Comparison of ENCODE assay signal across 8 cellular contexts in genomic region chr3:5198986-5199731, GRCh38. TPM values are rescaled to one million over a fixed set of nuclear protein-coding genes. Genes with fewer than 3 reads are reported as not detected.
A peak's percentile ranks its signal among the peaks of the same experiment; 100 is the strongest.
DNase-seq lines count a peak whose midpoint lies in the region; ATAC-seq and TF ChIP-seq lines count a peak whose summit lies in the region.

No MANE protein-coding gene starts in this region.

- H3K4me2 ChIP-seq in PC-9 = peak overlapping the region; percentile 89; the same call in 1 of the 2 replicates

- H3K9me2 ChIP-seq in PC-9 (ENCODE audit: insufficient read depth) = no peaks in the 10 kb centered on the region

- peak; percentile 28 for ATAC-seq in GM18873 (IDR thresholded peaks at IDR 0.05; ENCODE audit: low FRiP score, unreplicated experiment)
- ATAC-seq in HG02870 (IDR thresholded peaks at IDR 0.05; ENCODE audit: unreplicated experiment) = peak; percentile 41
- ATAC-seq in naive B cell (ENCODE audit: low read depth in 2 of 2) = peak; percentile 76 to 81
- ATAC-seq in HG02970 (IDR thresholded peaks at IDR 0.05; ENCODE audit: low FRiP score, unreplicated experiment) = no peak

- peaks cover 48% of the 10 kb centered on the region for H3K79me2 ChIP-seq in PC-9 (ENCODE audit: low read depth)

- CTCF ChIA-PET in PC-9 (lab: Charles Lee) = no interaction called here

- no peaks in the 10 kb centered on the region for H3K27me3 Mint-ChIP-seq in naive B cell

- H3K4me1 Mint-ChIP-seq in naive B cell = peaks cover 51 to 75% (median 59%) of the 10 kb centered on the region in 3 donors

- peaks cover 7% of the 10 kb centered on the region; the same call in 1 of the 2 replicates for H3K36me3 ChIP-seq in PC-9 (ENCODE audit: low read depth)

- peaks cover 42 to 48% of the 10 kb centered on the region in 2 donors for H3K36me3 Mint-ChIP-seq in naive B cell

- POLR2A ChIA-PET in PC-9 (lab: Charles Lee; ENCODE audit: unreplicated experiment) = no interaction called here

- H3K4me1 ChIP-seq in PC-9 (replicated peaks; ENCODE audit: insufficient read depth) = peaks cover 48% of the 10 kb centered on the region

- H3K4me3 Mint-ChIP-seq in naive B cell = peak overlapping the region; percentile 33 to 81 (median 56)

- TF ChIP-seq CTCF in PC-9 (conservative IDR thresholded peaks at IDR 0.05) = no peak

- DNase-seq in PC-9 = no peak
- peak; percentile 68 for DNase-seq in naive B cell
- DNase-seq in cardiac septum (ENCODE audit: low spot score) = no peak
- no peak for DNase-seq in UCSD-AML1 (lab: John Stamatoyannopoulos, UW; ENCODE audit: unreplicated experiment)
- DNase-seq in AG08395 (ENCODE audit: low spot score) = no peak

- H3K27ac ChIP-seq in PC-9 = peak overlapping the region; percentile 100

- H2AFZ ChIP-seq in PC-9 = no peak overlapping the region

- peak overlapping the region; percentile 96 to 100 (median 98) for H3K27ac Mint-ChIP-seq in naive B cell

- intact Hi-C loops in PC-9 (cut with micrococcal nuclease; ENCODE audit: unreplicated experiment) (loop anchor here (5.0 kb wide), 3 partner anchors 182 to 487 kb away; no protein-coding TSS in a partner anchor), cardiac septum (cut with DNase I) (loop anchor here (10.0 kb wide), 1 partner anchor 544 kb away; no protein-coding TSS in a partner anchor)

- no peak overlapping the region for H3K4me3 ChIP-seq in PC-9

- no peaks in the 10 kb centered on the region for H3K9me3 ChIP-seq in PC-9 (ENCODE audit: insufficient read depth, low read depth)

- H3K9me3 Mint-ChIP-seq in naive B cell = peaks cover 0 to 4% (median 0%) of the 10 kb centered on the region in 7 donors

- H4K20me1 ChIP-seq in PC-9 (ENCODE audit: insufficient read depth) = no peaks in the 10 kb centered on the region

- no peaks in the 10 kb centered on the region for H3K27me3 ChIP-seq in PC-9 (ENCODE audit: insufficient read depth, low read depth)

- no TSS peak for BruUV-seq in PC-9 (replicated peaks; lab: Mats Ljungman, UMichigan)

- H3F3A ChIP-seq in PC-9 (ENCODE audit: insufficient read depth, low read depth) = peaks cover 47% of the 10 kb centered on the region

RNA-seq across cellular contexts. Expression of gene EDEM1, which starts 11.7 kb away (rescaled TPM):
- total RNA-seq in PC-9 (2021) = 53.5 and 55.9 TPM in 2 replicates
- polyA plus RNA-seq in naive B cell (ENCODE audit: low read depth in 6 of 6) = 10 to 100 TPM; 43.5 to 77.8 (median 57.4) TPM
- total RNA-seq in cardiac septum = 10.3 TPM
